In the genomic region with DNA sequence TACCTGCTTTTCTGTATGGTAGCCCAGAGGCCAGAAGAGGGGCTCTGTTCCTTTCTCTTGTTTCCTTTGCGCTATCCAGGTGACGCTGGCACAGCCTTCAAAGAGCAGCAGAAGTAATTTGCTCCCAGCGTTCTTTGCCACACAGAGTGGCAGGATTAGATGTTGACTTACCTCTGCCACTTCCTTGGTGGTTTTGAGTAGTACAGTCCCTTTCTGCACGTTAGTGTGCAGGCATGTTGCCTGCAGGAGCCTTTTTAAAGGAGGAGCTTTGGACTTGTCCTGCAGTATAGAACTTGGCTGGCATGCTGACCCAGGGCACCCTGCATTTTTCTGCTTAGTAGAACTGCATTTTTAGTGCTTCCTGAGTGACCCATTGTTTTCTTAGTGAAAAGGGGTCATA, we compare ENCODE assay signal across 1 cellular context.
TF ChIP-seq lines count a peak whose summit lies in the region.

A gene (minus strand): TSS at position 229 of the 400 bp plus-strand sequence. CDS start 15,618 bp downstream, outside the sequence.

TF ChIP-seq in HCT116, 20 proteins besides CTCF, POLR2A, EP300 and RAD21 (continued from another document):
- TF ChIP-seq, protein P1, sequence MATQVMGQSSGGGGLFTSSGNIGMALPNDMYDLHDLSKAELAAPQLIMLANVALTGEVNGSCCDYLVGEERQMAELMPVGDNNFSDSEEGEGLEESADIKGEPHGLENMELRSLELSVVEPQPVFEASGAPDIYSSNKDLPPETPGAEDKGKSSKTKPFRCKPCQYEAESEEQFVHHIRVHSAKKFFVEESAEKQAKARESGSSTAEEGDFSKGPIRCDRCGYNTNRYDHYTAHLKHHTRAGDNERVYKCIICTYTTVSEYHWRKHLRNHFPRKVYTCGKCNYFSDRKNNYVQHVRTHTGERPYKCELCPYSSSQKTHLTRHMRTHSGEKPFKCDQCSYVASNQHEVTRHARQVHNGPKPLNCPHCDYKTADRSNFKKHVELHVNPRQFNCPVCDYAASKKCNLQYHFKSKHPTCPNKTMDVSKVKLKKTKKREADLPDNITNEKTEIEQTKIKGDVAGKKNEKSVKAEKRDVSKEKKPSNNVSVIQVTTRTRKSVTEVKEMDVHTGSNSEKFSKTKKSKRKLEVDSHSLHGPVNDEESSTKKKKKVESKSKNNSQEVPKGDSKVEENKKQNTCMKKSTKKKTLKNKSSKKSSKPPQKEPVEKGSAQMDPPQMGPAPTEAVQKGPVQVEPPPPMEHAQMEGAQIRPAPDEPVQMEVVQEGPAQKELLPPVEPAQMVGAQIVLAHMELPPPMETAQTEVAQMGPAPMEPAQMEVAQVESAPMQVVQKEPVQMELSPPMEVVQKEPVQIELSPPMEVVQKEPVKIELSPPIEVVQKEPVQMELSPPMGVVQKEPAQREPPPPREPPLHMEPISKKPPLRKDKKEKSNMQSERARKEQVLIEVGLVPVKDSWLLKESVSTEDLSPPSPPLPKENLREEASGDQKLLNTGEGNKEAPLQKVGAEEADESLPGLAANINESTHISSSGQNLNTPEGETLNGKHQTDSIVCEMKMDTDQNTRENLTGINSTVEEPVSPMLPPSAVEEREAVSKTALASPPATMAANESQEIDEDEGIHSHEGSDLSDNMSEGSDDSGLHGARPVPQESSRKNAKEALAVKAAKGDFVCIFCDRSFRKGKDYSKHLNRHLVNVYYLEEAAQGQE (IDR thresholded peaks at IDR 0.05; ENCODE audit: low read depth), result no peak
- TF ChIP-seq EZH2 (IDR thresholded peaks at IDR 0.05) (no peak), CBX3 (IDR thresholded peaks at IDR 0.05; ENCODE audit: low read depth) (no peak), EZH2phosphoT487 (IDR thresholded peaks at IDR 0.05; ENCODE audit: borderline replicate concordance) (no peak), CEBPB (IDR thresholded peaks at IDR 0.05; ENCODE audit: low read depth) (no peak), EGR1 (IDR thresholded peaks at IDR 0.05; ENCODE audit: low read depth) (no peak)
- TF ChIP-seq, protein P2, sequence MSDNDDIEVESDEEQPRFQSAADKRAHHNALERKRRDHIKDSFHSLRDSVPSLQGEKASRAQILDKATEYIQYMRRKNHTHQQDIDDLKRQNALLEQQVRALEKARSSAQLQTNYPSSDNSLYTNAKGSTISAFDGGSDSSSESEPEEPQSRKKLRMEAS (IDR thresholded peaks at IDR 0.05), result no peak
TF ChIP-seq in HCT116: peak in this region for 0.
